9 cellular contexts compared by ENCODE assay signal in the genomic region with DNA sequence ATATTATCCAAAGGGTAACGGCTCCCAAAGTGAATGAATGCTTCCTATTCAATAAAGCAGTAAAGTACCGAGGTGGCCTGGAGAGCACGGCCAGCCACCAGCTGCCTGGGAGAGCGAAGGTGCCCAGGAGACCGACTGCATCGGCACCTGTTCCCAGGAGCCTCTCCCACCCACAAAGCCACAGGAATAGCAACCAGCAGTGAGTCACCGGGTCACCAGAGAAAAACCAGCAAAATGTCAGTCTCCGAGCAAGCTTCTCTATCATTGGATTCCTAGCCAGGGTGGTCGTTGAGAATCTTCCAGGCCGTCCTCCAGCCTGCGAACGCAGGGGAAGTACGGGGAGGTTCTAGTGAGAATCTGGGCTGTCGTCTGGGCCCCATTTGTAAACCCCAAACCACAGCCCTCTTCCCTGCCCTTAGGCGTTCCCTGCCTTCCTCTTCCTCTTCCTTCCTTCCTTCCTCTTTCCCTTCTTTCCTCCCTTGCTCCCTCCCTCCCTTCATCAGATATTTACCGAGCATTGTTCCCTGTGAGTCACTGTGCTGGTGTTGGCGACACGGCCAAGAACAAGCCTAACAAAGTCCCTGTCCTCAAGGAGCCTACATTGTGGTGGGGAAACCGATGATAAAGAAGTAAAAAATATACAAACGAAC.
DNase-seq lines count a peak whose midpoint lies in the region; ATAC-seq and TF ChIP-seq lines count a peak whose summit lies in the region.
"Had no signal": no experiment of that assay in that cellular context is flagged by ENCODE, and none has a peak within 500 bp of the region (broad histone marks: within the 10 kb centered on the region; RNA-seq: fewer than 3 reads in every experiment).

No MANE protein-coding gene starts in this region.

- no peaks in the 10 kb centered on the region for H4K20me1 ChIP-seq in hepatocyte (ENCODE audit: insufficient read depth, poor library complexity, severe bottlenecking)

- no peaks in the 10 kb centered on the region for H3K36me3 ChIP-seq in hepatocyte (replicated peaks; ENCODE audit: insufficient read depth, low read depth)

- H3K9me2 ChIP-seq in hepatocyte (replicated peaks; ENCODE audit: insufficient read depth): no peaks in the 10 kb centered on the region

- DNase-seq in SHP77 (lab: John Stamatoyannopoulos, UW) (peak; percentile 52 to 66), hepatocyte (ENCODE audit: low spot score) (peak; percentile 10), GDM1 (lab: John Stamatoyannopoulos, UW) (no peak)
- DNase-seq in stimulated activated effector memory CD8-positive, alpha-beta T cell treated with anti-CD3 and anti-CD28 coated beads, Interleukin-12 subunit alpha, Interleukin-12 subunit beta, amount 100 ng/mL, for 72 hours (ENCODE audit: low spot score in 2 of 2): no peak
- DNase-seq in effector CD8-positive, alpha-beta T cell (lab: John Stamatoyannopoulos, UW): no peak
- DNase-seq in stimulated activated naive CD4-positive, alpha-beta T cell (lab: John Stamatoyannopoulos, UW): no peak
- DNase-seq: stimulated activated CD4-positive, alpha-beta T cell treated with anti-CD3 and anti-CD28 coated beads, Interleukin-4, amount 100 ng/mL, for 1 hour had no signal

- peak overlapping the region; percentile 43 for H3K4me2 ChIP-seq in hepatocyte

- peak overlapping the region; percentile 46 for H3K27ac Mint-ChIP-seq in stimulated activated effector memory CD8-positive, alpha-beta T cell treated with anti-CD3 and anti-CD28 coated beads, Interleukin-12 subunit alpha, Interleukin-12 subunit beta, amount 100 ng/mL, for 72 hours

- H3K4me1 ChIP-seq in hepatocyte (ENCODE audit: insufficient read depth): peaks cover 13% of the 10 kb centered on the region

- 86% methylated on average over 20 of the region's 20 CpGs for WGBS in hepatocyte (ENCODE audit: low lambda C conversion rate, missing lambda C conversion rate)

- no peaks in the 10 kb centered on the region for H3K9me3 ChIP-seq in hepatocyte (ENCODE audit: low read depth)

- no peaks in the 10 kb centered on the region for H3K36me3 Mint-ChIP-seq in stimulated activated effector memory CD8-positive, alpha-beta T cell treated with anti-CD3 and anti-CD28 coated beads, Interleukin-12 subunit alpha, Interleukin-12 subunit beta, amount 100 ng/mL, for 72 hours

- no peak for TF ChIP-seq CTCF in hepatocyte (IDR thresholded peaks at IDR 0.05; ENCODE audit: poor library complexity)

- H3K79me2 ChIP-seq in hepatocyte: no peaks in the 10 kb centered on the region

- H3K4me3 ChIP-seq in hepatocyte: no peak overlapping the region

- H3K4me1 Mint-ChIP-seq in stimulated activated effector memory CD8-positive, alpha-beta T cell treated with anti-CD3 and anti-CD28 coated beads, Interleukin-12 subunit alpha, Interleukin-12 subunit beta, amount 100 ng/mL, for 72 hours: peaks cover 31% of the 10 kb centered on the region

- H3K27me3 ChIP-seq in hepatocyte: no peaks in the 10 kb centered on the region

- ATAC-seq in HG03095 (IDR thresholded peaks at IDR 0.05; ENCODE audit: unreplicated experiment) (peak; percentile 14), HG02759 (IDR thresholded peaks at IDR 0.05; ENCODE audit: unreplicated experiment) (no peak)
- ATAC-seq in stimulated activated effector memory CD8-positive, alpha-beta T cell treated with anti-CD3 and anti-CD28 coated beads, Interleukin-12 subunit alpha, Interleukin-12 subunit beta, amount 100 ng/mL, for 72 hours: no peak

- H3K27ac ChIP-seq in hepatocyte: peak overlapping the region; percentile 54

- H2AFZ ChIP-seq in hepatocyte: no peak overlapping the region

- peaks cover 2% of the 10 kb centered on the region for H3K9me3 Mint-ChIP-seq in stimulated activated effector memory CD8-positive, alpha-beta T cell treated with anti-CD3 and anti-CD28 coated beads, Interleukin-12 subunit alpha, Interleukin-12 subunit beta, amount 100 ng/mL, for 72 hours

- no peak overlapping the region for H3K4me3 Mint-ChIP-seq in stimulated activated effector memory CD8-positive, alpha-beta T cell treated with anti-CD3 and anti-CD28 coated beads, Interleukin-12 subunit alpha, Interleukin-12 subunit beta, amount 100 ng/mL, for 72 hours

Comparison
In these comparisons a context has a peak if more than half of its experiments do, and no peak if none do; other contexts are left out.
1. DNase-seq: peak in SHP77 (2 of 2) and hepatocyte (single experiment); none in stimulated activated effector memory CD8-positive, alpha-beta T cell treated with anti-CD3 and anti-CD28 coated beads, Interleukin-12 subunit alpha, Interleukin-12 subunit beta, amount 100 ng/mL, for 72 hours (0 of 2), GDM1 (single experiment), effector CD8-positive, alpha-beta T cell (single experiment) and stimulated activated naive CD4-positive, alpha-beta T cell (0 of 6).